In the genomic region with DNA sequence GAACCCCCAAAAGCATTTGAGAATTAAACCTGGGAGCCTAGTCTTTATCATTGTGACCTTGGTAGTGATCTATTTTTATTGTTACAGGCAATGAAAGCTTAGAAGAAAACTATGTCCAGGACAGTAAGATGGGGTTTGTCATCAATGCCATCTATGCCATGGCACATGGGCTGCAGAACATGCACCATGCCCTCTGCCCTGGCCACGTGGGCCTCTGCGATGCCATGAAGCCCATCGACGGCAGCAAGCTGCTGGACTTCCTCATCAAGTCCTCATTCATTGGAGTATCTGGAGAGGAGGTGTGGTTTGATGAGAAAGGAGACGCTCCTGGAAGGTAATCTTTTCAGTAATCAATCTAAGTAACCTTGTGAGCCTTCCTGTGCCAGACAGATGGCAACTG, we compare ENCODE assay signal across 33 cellular contexts.
"Had no signal": no experiment of that assay in that cellular context is flagged by ENCODE, and none has a peak within 500 bp of the region (broad histone marks: within the 10 kb centered on the region; RNA-seq: fewer than 3 reads in every experiment).

No MANE protein-coding gene starts in this region.

- DNase-seq: activated B cell treated with CpG ODN at 0.5 μM for 24 hours; activated CD4-positive, alpha-beta memory T cell treated with anti-CD3 and anti-CD28 coated beads for 36 hours; activated CD4-positive, alpha-beta T cell treated with anti-CD3 and anti-CD28 coated beads for 4 hours; activated CD4-positive, alpha-beta T cell treated with anti-CD3 and anti-CD28 coated beads, Interleukin-2, amount 10 ng/mL, durations not matched to agents 24 days and 14 days; activated CD4-positive, alpha-beta T cell treated with anti-CD3 and anti-CD28 coated beads, Interleukin-2, amount 50 U/mL, for 1 hour; activated CD4-positive, alpha-beta T cell treated with anti-CD3 and anti-CD28 coated beads, Interleukin-2, amount 50 U/mL, for 4 hours; activated CD4-positive, CD25-positive, alpha-beta regulatory T cell treated with anti-CD3 and anti-CD28 coated beads, Interleukin-2, amount 50 U/mL, for 72 hours; activated CD8-positive, alpha-beta memory T cell treated with anti-CD3 and anti-CD28 coated beads, Interleukin-2, amount 50 U/mL, for 4 hours; activated CD8-positive, alpha-beta T cell treated with anti-CD3 and anti-CD28 coated beads for 36 hours; activated effector memory CD4-positive, alpha-beta T cell treated with anti-CD3 and anti-CD28 coated beads, Interleukin-2, amount 50 U/mL, for 16 hours; activated gamma-delta T cell treated with Interleukin-2 at 50 U/mL for 16 hours; activated naive CD4-positive, alpha-beta T cell; activated naive CD4-positive, alpha-beta T cell treated with anti-CD3 and anti-CD28 coated beads for 36 hours; activated naive CD4-positive, alpha-beta T cell treated with anti-CD3 and anti-CD28 coated beads, Interleukin-2, amount 50 U/mL, for 16 hours; activated naive CD8-positive, alpha-beta T cell treated with anti-CD3 and anti-CD28 coated beads for 36 hours; activated T-cell treated with anti-CD3 and anti-CD28 coated beads for 4 hours; activated T-cell treated with anti-CD3 and anti-CD28 coated beads, Interleukin-2, amount 50 U/mL, for 1 hour; activated T-cell treated with anti-CD3 and anti-CD28 coated beads, Interleukin-2, amount 50 U/mL, for 4 hours; activated T-cell treated with anti-CD3 and anti-CD28 coated beads, Interleukin-2, amount 50 U/mL, for 72 hours; adrenal gland; amniotic stem cell; aorta; caudate nucleus; cerebellar nuclear complex; T-helper 1 cell; T-helper 2 cell; T-helper 9 cell had no signal

- ATAC-seq: activated CD8-positive, alpha-beta T cell treated with anti-CD3 and anti-CD28 coated beads for 36 hours; activated naive CD4-positive, alpha-beta T cell treated with anti-CD3 and anti-CD28 coated beads, Interleukin-2, amount 50 U/mL, for 72 hours; activated T-cell treated with anti-CD3 and anti-CD28 coated beads, Interleukin-2, amount 50 U/mL, for 4 hours; activated T-cell treated with anti-CD3 and anti-CD28 coated beads, Interleukin-2, amount 50 U/mL, for 72 hours; activated T-helper 17 cell treated with anti-CD3 and anti-CD28 coated beads, Interleukin-2, amount 50 U/mL, for 72 hours had no signal

- H3K4me1 ChIP-seq: adrenal gland had no signal

- H3K4me3 ChIP-seq: adrenal gland, cardiac muscle cell had no signal

- H3K27ac ChIP-seq: adrenal gland, cardiac muscle cell, VCaP had no signal

- H3K9me3 ChIP-seq: adrenal gland had no signal

- H3K27me3 ChIP-seq: adrenal gland, cardiac muscle cell had no signal

- FAIRE-seq: bronchial epithelial cell, TTC549 had no signal

- H3K36me3 ChIP-seq: adrenal gland, cardiac muscle cell had no signal
